ENCODE assay signal across 1 cellular context in genomic region chr22:37639771-37640590, GRCh38.
TF ChIP-seq lines count a peak whose summit lies in the region.

No MANE protein-coding gene starts in this region.

TF ChIP-seq in HepG2, 621 proteins besides CTCF, POLR2A, EP300 and RAD21 (continues in another document):
- TF ChIP-seq HOXA9 (CRISPR knock-in tag; IDR thresholded peaks at IDR 0.05; ENCODE audit: borderline replicate concordance) = no peak
- TF ChIP-seq ZNF281 (CRISPR knock-in tag; IDR thresholded peaks at IDR 0.05; ENCODE audit: borderline replicate concordance) = peak; percentile 53; the same call in 1 of the 2 replicates
- no peak for TF ChIP-seq BORCS8-MEF2B (CRISPR knock-in tag; IDR thresholded peaks at IDR 0.05)
- no peak for TF ChIP-seq TBL1XR1 (IDR thresholded peaks at IDR 0.05; ENCODE audit: borderline replicate concordance, low read length, partially characterized antibody)
- TF ChIP-seq KDM1A (CRISPR knock-in tag; IDR thresholded peaks at IDR 0.05) = peak; percentile 81; the same call in 1 of the 2 replicates
- no peak for TF ChIP-seq SKIL (CRISPR knock-in tag; IDR thresholded peaks at IDR 0.05; ENCODE audit: borderline replicate concordance)
- no peak for TF ChIP-seq ARID5B (CRISPR knock-in tag; IDR thresholded peaks at IDR 0.05)
- TF ChIP-seq NR0B2 (CRISPR knock-in tag; IDR thresholded peaks at IDR 0.05) = no peak
- no peak for TF ChIP-seq YY1 (IDR thresholded peaks at IDR 0.05; ENCODE audit: insufficient read depth, insufficient replicate concordance, low read depth, low read length)
- no peak for TF ChIP-seq NR1H2 (CRISPR knock-in tag; IDR thresholded peaks at IDR 0.05; ENCODE audit: borderline replicate concordance, low read depth)
- TF ChIP-seq CREM (IDR thresholded peaks at IDR 0.05) = no peak
- no peak for TF ChIP-seq CREM (CRISPR knock-in tag; IDR thresholded peaks at IDR 0.05)
- no peak for TF ChIP-seq ZNF75D (CRISPR knock-in tag; IDR thresholded peaks at IDR 0.05; ENCODE audit: borderline replicate concordance)
- no peak for TF ChIP-seq ZNF691 (CRISPR knock-in tag; IDR thresholded peaks at IDR 0.05; ENCODE audit: borderline replicate concordance, low read depth)
- TF ChIP-seq SIX1 (CRISPR knock-in tag; IDR thresholded peaks at IDR 0.05; ENCODE audit: borderline replicate concordance) = no peak
- no peak for TF ChIP-seq ZNF430 (CRISPR knock-in tag; IDR thresholded peaks at IDR 0.05)
- no peak for TF ChIP-seq ZNF296 (CRISPR knock-in tag; conservative IDR thresholded peaks at IDR 0.05)
- no peak for TF ChIP-seq E2F2 (CRISPR knock-in tag; IDR thresholded peaks at IDR 0.05; ENCODE audit: borderline replicate concordance)
- TF ChIP-seq HNRNPK (IDR thresholded peaks at IDR 0.05; ENCODE audit: low read depth, low read length, poor library complexity, severe bottlenecking) = no peak
- 0 out of 2 replicates have a peak, but pooled peaks have one; percentile 36 for TF ChIP-seq ZNF772 (CRISPR knock-in tag; IDR thresholded peaks at IDR 0.05)
- TF ChIP-seq RNF219 (CRISPR knock-in tag; IDR thresholded peaks at IDR 0.05) = no peak
- TF ChIP-seq GLI4 (CRISPR knock-in tag; IDR thresholded peaks at IDR 0.05; ENCODE audit: borderline replicate concordance) = 0 out of 2 replicates have a peak, but pooled peaks have one; percentile 45
- TF ChIP-seq NR2F1 (CRISPR knock-in tag; IDR thresholded peaks at IDR 0.05) = no peak
- no peak for TF ChIP-seq SALL1 (CRISPR knock-in tag; IDR thresholded peaks at IDR 0.05)
- TF ChIP-seq NRL (CRISPR knock-in tag; IDR thresholded peaks at IDR 0.05; ENCODE audit: borderline replicate concordance) = peak; percentile 15; the same call in 1 of the 2 replicates
- TF ChIP-seq ZNF207 (IDR thresholded peaks at IDR 0.05; ENCODE audit: borderline replicate concordance) = no peak
- no peak for TF ChIP-seq ZNF276 (CRISPR knock-in tag; IDR thresholded peaks at IDR 0.05; ENCODE audit: low read depth)
- no peak for TF ChIP-seq HIVEP1 (CRISPR knock-in tag; IDR thresholded peaks at IDR 0.05)
- no peak for TF ChIP-seq TGIF2 (CRISPR knock-in tag; IDR thresholded peaks at IDR 0.05)
- TF ChIP-seq ZNF773 (CRISPR knock-in tag; IDR thresholded peaks at IDR 0.05; ENCODE audit: borderline replicate concordance) = no peak
- 0 out of 2 replicates have a peak, but pooled peaks have one; percentile 9 for TF ChIP-seq ARID4A (CRISPR knock-in tag; IDR thresholded peaks at IDR 0.05; ENCODE audit: borderline replicate concordance)
- no peak for TF ChIP-seq FOXP4 (CRISPR knock-in tag; IDR thresholded peaks at IDR 0.05)
- TF ChIP-seq MBD4 (IDR thresholded peaks at IDR 0.05; ENCODE audit: borderline replicate concordance, low read length) = no peak
